Comparison of ENCODE assay signal across 10 cellular contexts in genomic region chr6:158042245-158042798, GRCh38.
DNase-seq lines count a peak whose midpoint lies in the region; ATAC-seq and TF ChIP-seq lines count a peak whose summit lies in the region.
"Had no signal": no experiment of that assay in that cellular context is flagged by ENCODE, and none has a peak within 500 bp of the region (broad histone marks: within the 10 kb centered on the region; RNA-seq: fewer than 3 reads in every experiment).

No MANE protein-coding gene starts in this region.

- no peak overlapping the region for H3K4me3 Mint-ChIP-seq in activated T-helper 17 cell treated with anti-CD3 and anti-CD28 coated beads, Interleukin-2, amount 50 U/mL, for 72 hours

- no peaks in the 10 kb centered on the region for H3K9me3 ChIP-seq in right cardiac atrium (ENCODE audit: control insufficient read depth, low read length)
- H3K9me3 ChIP-seq in effector memory CD4-positive, alpha-beta T cell (ENCODE audit: control insufficient read depth, low read length): no peaks in the 10 kb centered on the region

- DNase-seq in HEK293T (ENCODE audit: extremely low spot score) (peak; percentile 59), astrocyte of the spinal cord (ENCODE audit: low read depth, low spot score) (peak; percentile 88), right cardiac atrium (peak; percentile 79 to 89 (median 80)), skeletal muscle cell (ENCODE audit: low read depth) (peak; percentile 48), NCI-H1417 (lab: John Stamatoyannopoulos, UW) (no peak)
- no peak for DNase-seq in effector memory CD4-positive, alpha-beta T cell
- DNase-seq in activated CD4-positive, alpha-beta T cell treated with anti-CD3 and anti-CD28 coated beads, Interleukin-2, amount 50 U/mL, for 4 hours: no peak

- H3K27me3 Mint-ChIP-seq in activated T-helper 17 cell treated with anti-CD3 and anti-CD28 coated beads, Interleukin-2, amount 50 U/mL, for 72 hours: no peaks in the 10 kb centered on the region

- intact Hi-C loops in right cardiac atrium (cut with DNase I): loop anchor here in 2 of 4 donors (5.0 to 10.0 kb wide), 2 partner anchors 58 to 60 kb away; partner anchors contain the start of gene SYNJ2 (in 2 of the 2)

- H3K4me1 Mint-ChIP-seq in activated T-helper 17 cell treated with anti-CD3 and anti-CD28 coated beads, Interleukin-2, amount 50 U/mL, for 72 hours: peaks cover 31% of the 10 kb centered on the region

- TF ChIP-seq CTCF in astrocyte of the spinal cord (IDR thresholded peaks at IDR 0.05; ENCODE audit: low read depth, low read length): no peak

- POLR2A ChIA-PET in HEK293T (lab: Yijun Ruan, JAX): interaction anchor here (1.4 to 1.8 kb wide), 2 partner anchors 14 to 16 kb away, joined by 5 to 7 read pairs; no protein-coding TSS in a partner anchor

- H3K36me3 Mint-ChIP-seq in activated T-helper 17 cell treated with anti-CD3 and anti-CD28 coated beads, Interleukin-2, amount 50 U/mL, for 72 hours (ENCODE audit: low read depth): peaks cover 70% of the 10 kb centered on the region

- WGBS in right cardiac atrium: 54% methylated on average over 16 of the region's 16 CpGs

- no peaks in the 10 kb centered on the region for H3K9me3 Mint-ChIP-seq in activated T-helper 17 cell treated with anti-CD3 and anti-CD28 coated beads, Interleukin-2, amount 50 U/mL, for 72 hours

- peak overlapping the region; percentile 76 for H3K27ac ChIP-seq in right cardiac atrium (ENCODE audit: low read length)
- H3K27ac ChIP-seq in effector memory CD4-positive, alpha-beta T cell (ENCODE audit: insufficient read depth, low read length, poor library complexity, severe bottlenecking): no peak overlapping the region
- H3K27ac ChIP-seq: HL-60 had no signal

- in situ Hi-C loops in astrocyte of the spinal cord (cut with HindIII; ENCODE audit: low sequenced_read_pairs): no loop called here

- ATAC-seq in right cardiac atrium: peak; percentile 69 to 78
- ATAC-seq in activated T-helper 17 cell treated with anti-CD3 and anti-CD28 coated beads, Interleukin-2, amount 50 U/mL, for 72 hours (replicated peaks): no peak
- ATAC-seq: GM12878 had no signal

- CTCF ChIA-PET in HEK293T (lab: Yijun Ruan, JAX): interaction anchor here (1.4 to 1.7 kb wide), 2 partner anchors 16 to 31 kb away, joined by 6 to 9 read pairs; no protein-coding TSS in a partner anchor

- peaks cover 30% of the 10 kb centered on the region for H3K36me3 ChIP-seq in effector memory CD4-positive, alpha-beta T cell (ENCODE audit: control insufficient read depth, insufficient read depth, low read length)

- peaks cover 23% of the 10 kb centered on the region for H3K4me1 ChIP-seq in right cardiac atrium (ENCODE audit: control insufficient read depth, insufficient read depth, low read length)
- H3K4me1 ChIP-seq in effector memory CD4-positive, alpha-beta T cell (ENCODE audit: control insufficient read depth, insufficient read depth, low read length, poor library complexity, severe bottlenecking): no peaks in the 10 kb centered on the region

- no peak overlapping the region for H3K4me3 ChIP-seq in astrocyte of the spinal cord (ENCODE audit: low read depth, low read length)
- peak overlapping the region; percentile 29 for H3K4me3 ChIP-seq in right cardiac atrium (ENCODE audit: low read length)
- H3K4me3 ChIP-seq in skeletal muscle cell (ENCODE audit: low read depth, low read length): no peak overlapping the region
- H3K4me3 ChIP-seq in effector memory CD4-positive, alpha-beta T cell (ENCODE audit: insufficient read depth, low read depth, low read length, poor library complexity, severe bottlenecking): no peak overlapping the region
- H3K4me3 ChIP-seq: GM12878 had no signal

- H3K27ac Mint-ChIP-seq in activated T-helper 17 cell treated with anti-CD3 and anti-CD28 coated beads, Interleukin-2, amount 50 U/mL, for 72 hours: no peak overlapping the region

- H3K27me3 ChIP-seq in right cardiac atrium (ENCODE audit: control insufficient read depth, insufficient read depth): no peaks in the 10 kb centered on the region
- H3K27me3 ChIP-seq in effector memory CD4-positive, alpha-beta T cell (replicated peaks; ENCODE audit: control insufficient read depth, insufficient read depth, low read length, poor library complexity, severe bottlenecking): no peaks in the 10 kb centered on the region

TF ChIP-seq in HEK293T, 16 proteins besides CTCF, POLR2A, EP300 and RAD21:
- no peak for TF ChIP-seq SUZ12 (IDR thresholded peaks at IDR 0.05)
- TF ChIP-seq HDGF (IDR thresholded peaks at IDR 0.05; ENCODE audit: borderline replicate concordance): 0 out of 2 replicates have a peak, but pooled peaks have one; percentile 33

Comparison
In these comparisons a context has a peak if more than half of its experiments do, and no peak if none do; other contexts are left out.
1. DNase-seq: peak in HEK293T (single experiment), astrocyte of the spinal cord (single experiment), right cardiac atrium (3 of 3) and skeletal muscle cell (single experiment); none in NCI-H1417 (0 of 3), effector memory CD4-positive, alpha-beta T cell (0 of 3) and activated CD4-positive, alpha-beta T cell treated with anti-CD3 and anti-CD28 coated beads, Interleukin-2, amount 50 U/mL, for 4 hours (0 of 2).